ENCODE assay signal across 17 cellular contexts in the genomic region with DNA sequence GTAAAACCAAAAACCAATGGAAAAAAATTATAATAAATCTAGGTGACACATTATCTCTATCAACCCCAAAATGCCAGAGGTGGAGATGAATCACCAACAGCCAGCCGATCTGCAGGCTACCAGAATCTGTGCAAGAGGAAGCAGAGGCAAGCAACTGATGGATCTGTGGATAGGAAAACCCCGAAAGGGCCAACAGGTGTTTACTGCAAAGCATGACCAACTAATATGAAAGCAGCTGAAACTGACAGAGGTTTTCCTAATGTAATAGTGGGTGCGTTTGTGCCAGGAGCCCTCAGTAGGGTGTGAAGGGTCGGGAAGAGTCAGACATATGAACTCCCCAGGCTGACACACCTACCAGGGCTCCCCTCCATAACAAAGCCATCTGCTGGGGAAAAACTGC.
"Had no signal": no experiment of that assay in that cellular context is flagged by ENCODE, and none has a peak within 500 bp of the region (broad histone marks: within the 10 kb centered on the region; RNA-seq: fewer than 3 reads in every experiment).

No MANE protein-coding gene starts in this region.

- H3K4me3 ChIP-seq: breast epithelium, gastroesophageal sphincter, heart right ventricle, lung, sigmoid colon, thoracic aorta had no signal

- H3K79me2 ChIP-seq: parathyroid adenoma had no signal

- H3K36me3 Mint-ChIP-seq: naive B cell had no signal

- H3K9me3 ChIP-seq: breast epithelium, gastroesophageal sphincter, heart right ventricle, sigmoid colon, thoracic aorta had no signal

- H3K9me3 Mint-ChIP-seq: activated CD4-positive, alpha-beta T cell treated with anti-CD3 and anti-CD28 coated beads, Interleukin-2, amount 10 ng/mL, durations not matched to agents 7 days and 5 days had no signal

- H3K9ac ChIP-seq: parathyroid adenoma had no signal

- H3K4me3 Mint-ChIP-seq: activated CD4-positive, alpha-beta T cell treated with anti-CD3 and anti-CD28 coated beads, Interleukin-2, amount 10 ng/mL, durations not matched to agents 7 days and 5 days; activated T-cell treated with anti-CD3 and anti-CD28 coated beads, Interleukin-2, amount 50 U/mL, for 72 hours; effector memory CD8-positive, alpha-beta T cell; naive B cell had no signal

- H3K27me3 ChIP-seq: breast epithelium, gastroesophageal sphincter, heart right ventricle, sigmoid colon had no signal

- H3K4me1 Mint-ChIP-seq: activated CD4-positive, alpha-beta T cell treated with anti-CD3 and anti-CD28 coated beads, Interleukin-2, amount 10 ng/mL, durations not matched to agents 7 days and 5 days; naive B cell had no signal

- H3K27ac Mint-ChIP-seq: activated CD4-positive, alpha-beta T cell treated with anti-CD3 and anti-CD28 coated beads, Interleukin-2, amount 10 ng/mL, durations not matched to agents 7 days and 5 days; activated T-cell treated with anti-CD3 and anti-CD28 coated beads, Interleukin-2, amount 50 U/mL, for 72 hours; effector memory CD8-positive, alpha-beta T cell; naive B cell had no signal

- H2AFZ ChIP-seq: parathyroid adenoma had no signal

- H3K27ac ChIP-seq: breast epithelium, gastroesophageal sphincter, heart right ventricle, parathyroid adenoma, sigmoid colon, thoracic aorta had no signal

- DNase-seq: activated CD4-positive, alpha-beta T cell treated with anti-CD3 and anti-CD28 coated beads, Interleukin-2, amount 10 ng/mL, durations not matched to agents 7 days and 5 days; activated CD8-positive, alpha-beta memory T cell treated with anti-CD3 and anti-CD28 coated beads, Interleukin-2, amount 50 U/mL, for 48 hours; activated T-cell treated with anti-CD3 and anti-CD28 coated beads, Interleukin-2, amount 50 U/mL, for 72 hours; aorta; dermis blood vessel endothelial cell; effector memory CD8-positive, alpha-beta T cell; heart right ventricle; left colon; naive B cell; sigmoid colon; stimulated activated CD4-positive, alpha-beta T cell treated with anti-CD3 and anti-CD28 coated beads, Interleukin-1b, Interleukin-23, amount 100 ng/mL, for 48 hours; T-helper 2 cell had no signal

- H3K36me3 ChIP-seq: breast epithelium, gastroesophageal sphincter, heart right ventricle, sigmoid colon, thoracic aorta had no signal

- H3K4me1 ChIP-seq: breast epithelium, gastroesophageal sphincter, heart right ventricle, parathyroid adenoma had no signal

- H3K27me3 Mint-ChIP-seq: activated CD4-positive, alpha-beta T cell treated with anti-CD3 and anti-CD28 coated beads, Interleukin-2, amount 10 ng/mL, durations not matched to agents 7 days and 5 days; effector memory CD8-positive, alpha-beta T cell; naive B cell had no signal
